1 cellular context compared by ENCODE assay signal in genomic region chr5:90353254-90353653, GRCh38.
TF ChIP-seq lines count a peak whose summit lies in the region.

No MANE protein-coding gene starts in this region.

TF ChIP-seq in GM12878, 131 proteins besides CTCF, POLR2A, EP300 and RAD21:
- TF ChIP-seq NBN (IDR thresholded peaks at IDR 0.05) (no peak), SMC3 (IDR thresholded peaks at IDR 0.05; ENCODE audit: borderline replicate concordance, low read length) (no peak), ZBED1 (IDR thresholded peaks at IDR 0.05; ENCODE audit: borderline replicate concordance) (no peak), TCF7 (IDR thresholded peaks at IDR 0.05; ENCODE audit: borderline replicate concordance) (no peak), MEF2B (IDR thresholded peaks at IDR 0.05; ENCODE audit: partially characterized antibody, poor library complexity, severe bottlenecking) (no peak), SREBF2 (IDR thresholded peaks at IDR 0.05; ENCODE audit: low read length) (no peak), BRCA1 (IDR thresholded peaks at IDR 0.05; ENCODE audit: low read depth, low read length) (no peak), ZBTB11 (CRISPR knock-in tag; IDR thresholded peaks at IDR 0.05) (no peak), BCL3 (IDR thresholded peaks at IDR 0.05; ENCODE audit: borderline replicate concordance, insufficient read depth, low read depth, low read length, poor library complexity, severe bottlenecking) (no peak), PAX8 (IDR thresholded peaks at IDR 0.05) (no peak), NFYA (IDR thresholded peaks at IDR 0.05; ENCODE audit: borderline replicate concordance, low read depth, low read length) (no peak), RAD51 (IDR thresholded peaks at IDR 0.05) (no peak), ZNF384 (IDR thresholded peaks at IDR 0.05; ENCODE audit: borderline replicate concordance, low read depth, low read length) (no peak), ASH2L (IDR thresholded peaks at IDR 0.05; ENCODE audit: borderline replicate concordance, low read depth) (no peak), ZZZ3 (IDR thresholded peaks at IDR 0.05; ENCODE audit: control insufficient read depth, insufficient read length, low read depth) (no peak), SUPT20H (IDR thresholded peaks at IDR 0.05; ENCODE audit: borderline replicate concordance, control insufficient read depth, low read depth, low read length) (no peak), MLLT1 (IDR thresholded peaks at IDR 0.05) (no peak)
